Comparison of ENCODE assay signal across 10 cellular contexts in genomic region chr10:97169911-97170693, GRCh38. TPM values are rescaled to one million over a fixed set of nuclear protein-coding genes. Genes with fewer than 3 reads are reported as not detected.
DNase-seq lines count a peak whose midpoint lies in the region; ATAC-seq and TF ChIP-seq lines count a peak whose summit lies in the region.
"Had no signal": no experiment of that assay in that cellular context is flagged by ENCODE, and none has a peak within 500 bp of the region (broad histone marks: within the 10 kb centered on the region; RNA-seq: fewer than 3 reads in every experiment).

No MANE protein-coding gene starts in this region.

- H3K9me3 Mint-ChIP-seq in WTC11 = no peaks in the 10 kb centered on the region
- H3K9me3 Mint-ChIP-seq: activated naive CD8-positive, alpha-beta T cell treated with anti-CD3 and anti-CD28 coated beads, Interleukin-2, amount 10 ng/mL, durations not matched to agents 7 days and 5 days; CD8-positive, alpha-beta T cell had no signal

- H3K9me2 ChIP-seq in GM23248 (ENCODE audit: insufficient read depth) = no peaks in the 10 kb centered on the region

- H3K9ac ChIP-seq in GM23248 = no peak overlapping the region

- TF ChIP-seq POLR2A in erythroblast (IDR thresholded peaks at IDR 0.05; ENCODE audit: low read length) = no peak

- no peaks in the 10 kb centered on the region for H3K36me3 Mint-ChIP-seq in WTC11
- H3K36me3 Mint-ChIP-seq: activated naive CD8-positive, alpha-beta T cell treated with anti-CD3 and anti-CD28 coated beads, Interleukin-2, amount 10 ng/mL, durations not matched to agents 7 days and 5 days; CD8-positive, alpha-beta T cell had no signal

- in situ Hi-C loops in ACHN (cut with HindIII; ENCODE audit: low pct_ligation_motif_present, low pct_unique_long_range_greater_than_20kb, low sequenced_read_pairs) (no loop called here), GM23248 (cut with MboI) (no loop called here)

- no peak overlapping the region for H2AFZ ChIP-seq in GM23248

- no peaks in the 10 kb centered on the region for H3K27me3 Mint-ChIP-seq in WTC11 (ENCODE audit: low read depth)

- DNase-seq in ACHN (peak; percentile 17), WTC11 (ENCODE audit: low spot score) (no peak), left colon (peak; percentile 72 to 86), erythroblast (lab: John Stamatoyannopoulos, UW) (no peak), GM23248 (no peak), activated gamma-delta T cell treated with Interleukin-2 at 50 U/mL for 16 hours (no peak)
- no peak for DNase-seq in NK-92 treated with Interleukin-12 subunit alpha and Interleukin-12 subunit beta, amount 100 ng/mL, for 24 hours (lab: John Stamatoyannopoulos, UW)
- DNase-seq: activated naive CD8-positive, alpha-beta T cell treated with anti-CD3 and anti-CD28 coated beads, Interleukin-2, amount 10 ng/mL, durations not matched to agents 7 days and 5 days; CD8-positive, alpha-beta T cell had no signal

- peak; percentile 58 for ATAC-seq in WTC11
- ATAC-seq in left colon = peak; percentile 100
- ATAC-seq: CD8-positive, alpha-beta T cell had no signal

- H3K27ac ChIP-seq in HEK293 (ENCODE audit: extremely low read depth, low read depth, low read length) (no peak overlapping the region), GM23248 (no peak overlapping the region)

- no peak for TF ChIP-seq CTCF in HEK293 (tag by site-specific recombination; IDR thresholded peaks at IDR 0.05)
- no peak for TF ChIP-seq CTCF in WTC11 (IDR thresholded peaks at IDR 0.05)

- no peak overlapping the region for H3K4me2 ChIP-seq in GM23248 (ENCODE audit: unreplicated experiment)

- no peak overlapping the region for H3K27ac Mint-ChIP-seq in WTC11
- H3K27ac Mint-ChIP-seq: activated naive CD8-positive, alpha-beta T cell treated with anti-CD3 and anti-CD28 coated beads, Interleukin-2, amount 10 ng/mL, durations not matched to agents 7 days and 5 days; CD8-positive, alpha-beta T cell had no signal

- CTCF ChIA-PET in HEK293 (lab: Yijun Ruan, JAX) (interaction anchor here (0.6 kb wide), 1 partner anchor 669 kb away, joined by 3 read pairs; no protein-coding TSS in a partner anchor), WTC11 (lab: Charles Lee) (interaction anchor here (0.9 to 4.7 kb wide), 6 partner anchors 9 to 97 kb away, joined by 3 to 24 read pairs (median 4); no protein-coding TSS in a partner anchor)

- no peaks in the 10 kb centered on the region; the same call in none of the 2 replicates for H3K27me3 ChIP-seq in GM23248 (replicated peaks; ENCODE audit: insufficient read depth)

- intact Hi-C loops in left colon (cut with DNase I, micrococcal nuclease) = no loop called here

- WGBS in GM23248 (ENCODE audit: low coverage in 1 of 2, low lambda C conversion rate in 2 of 2, missing lambda C conversion rate in 2 of 2), 2 experiments = 58 to 62% methylated on average over 14 of the region's 14 CpGs

- no peaks in the 10 kb centered on the region; the same call in 1 of the 2 replicates for H3K4me1 ChIP-seq in HEK293 (ENCODE audit: control insufficient read depth, insufficient read depth, low read length)
- H3K4me1 ChIP-seq in GM23248 (ENCODE audit: insufficient read depth) = no peaks in the 10 kb centered on the region

- H4K20me1 ChIP-seq in GM23248 (ENCODE audit: insufficient read depth) = no peaks in the 10 kb centered on the region

- H3K79me2 ChIP-seq in GM23248 (ENCODE audit: insufficient read depth) = no peaks in the 10 kb centered on the region

- H3K4me3 ChIP-seq in HEK293 (ENCODE audit: low read depth, low read length) = no peak overlapping the region
- no peak overlapping the region for H3K4me3 ChIP-seq in GM23248

- H3K9me3 ChIP-seq in HEK293 (ENCODE audit: control insufficient read depth, insufficient read depth, low read depth, low read length) = no peaks in the 10 kb centered on the region
- H3K9me3 ChIP-seq in GM23248 (ENCODE audit: low read depth) = no peaks in the 10 kb centered on the region

- H3K36me3 ChIP-seq in HEK293 (ENCODE audit: control insufficient read depth in 2 of 2, insufficient read depth in 1 of 2, low read length in 2 of 2) = no peaks in the 10 kb centered on the region
- no peaks in the 10 kb centered on the region for H3K36me3 ChIP-seq in GM23248 (ENCODE audit: low read depth)

- H3F3A ChIP-seq in GM23248 (ENCODE audit: insufficient read depth) = no peaks in the 10 kb centered on the region

- H3K4me1 Mint-ChIP-seq in WTC11 = peaks cover 10% of the 10 kb centered on the region; the same call in 1 of the 2 replicates
- H3K4me1 Mint-ChIP-seq: activated naive CD8-positive, alpha-beta T cell treated with anti-CD3 and anti-CD28 coated beads, Interleukin-2, amount 10 ng/mL, durations not matched to agents 7 days and 5 days had no signal

- POLR2A ChIA-PET in HEK293 (lab: Yijun Ruan, JAX) (no interaction called here), WTC11 (lab: Charles Lee) (no interaction called here)

- H3K4me3 Mint-ChIP-seq in WTC11 = no peak overlapping the region
- H3K4me3 Mint-ChIP-seq: activated naive CD8-positive, alpha-beta T cell treated with anti-CD3 and anti-CD28 coated beads, Interleukin-2, amount 10 ng/mL, durations not matched to agents 7 days and 5 days; CD8-positive, alpha-beta T cell had no signal

TF ChIP-seq in HEK293, 187 proteins besides CTCF, POLR2A, EP300 and RAD21:
- TF ChIP-seq ZNF600 (tag by site-specific recombination; IDR thresholded peaks at IDR 0.05) = 0 out of 2 replicates have a peak, but pooled peaks have one; percentile 45
- TF ChIP-seq ZNF248 (tag by site-specific recombination; IDR thresholded peaks at IDR 0.05) = no peak

TF ChIP-seq in WTC11, 78 proteins besides CTCF, POLR2A, EP300 and RAD21:
- TF ChIP-seq NR2C2 (CRISPR knock-in tag; IDR thresholded peaks at IDR 0.05) = no peak
- TF ChIP-seq, protein P1, sequence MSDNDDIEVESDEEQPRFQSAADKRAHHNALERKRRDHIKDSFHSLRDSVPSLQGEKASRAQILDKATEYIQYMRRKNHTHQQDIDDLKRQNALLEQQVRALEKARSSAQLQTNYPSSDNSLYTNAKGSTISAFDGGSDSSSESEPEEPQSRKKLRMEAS (CRISPR knock-in tag; IDR thresholded peaks at IDR 0.05) = no peak
- TF ChIP-seq EMX1 (CRISPR knock-in tag; IDR thresholded peaks at IDR 0.05) = no peak
- TF ChIP-seq NR3C1 (CRISPR knock-in tag; conservative IDR thresholded peaks at IDR 0.05; ENCODE audit: low read depth) = no peak
- no peak for TF ChIP-seq RORB (CRISPR knock-in tag; IDR thresholded peaks at IDR 0.05)
TF ChIP-seq in WTC11: peak in this region for 0.

RNA-seq across cellular contexts. Expression of gene SLIT1, which starts 15.7 kb away (rescaled TPM):
- total RNA-seq in WTC11 (2021) (1.1 to 1.6 TPM (median 1.4 TPM) in 3 replicates), left colon (under 1 TPM; 0.06 to 0.25 TPM)
- total RNA-seq in GM23248 (2014; rRNA removed; shearing (Covaris generic)) = not detected in 2 replicates
- 0.04 TPM in 1 of 2 replicates, not detected in the other for polyA plus RNA-seq in GM23248 (2016; fragmentation: Nextera tagmentation; extraction: Ambion mirVana)

Comparison
In these comparisons a context has a peak if more than half of its experiments do, and no peak if none do; other contexts are left out.
1. DNase-seq: peak in ACHN (single experiment) and left colon (2 of 2); none in WTC11 (single experiment), erythroblast (0 of 2), GM23248 (single experiment), NK-92 treated with Interleukin-12 subunit alpha and Interleukin-12 subunit beta, amount 100 ng/mL, for 24 hours (single experiment) and activated gamma-delta T cell treated with Interleukin-2 at 50 U/mL for 16 hours (single experiment).